Comparison of ENCODE assay signal across 8 cellular contexts in the genomic region with DNA sequence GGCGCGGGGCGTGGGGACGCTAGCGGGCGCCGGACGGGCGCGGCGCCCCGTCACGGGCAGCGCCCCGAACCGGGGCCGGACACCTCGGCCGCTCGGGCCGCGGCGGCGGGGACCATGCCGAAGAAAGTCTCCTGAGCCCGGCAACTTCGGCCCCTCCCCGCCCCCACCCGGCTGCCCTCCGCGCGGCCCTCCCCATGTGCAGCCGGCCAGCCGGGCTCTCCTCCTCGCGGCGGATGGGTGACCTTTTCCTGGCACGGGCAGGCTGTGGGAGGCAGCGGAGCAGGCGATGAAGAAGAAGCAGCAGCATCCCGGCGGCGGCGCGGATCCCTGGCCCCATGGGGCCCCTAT. TPM values are rescaled to one million over a fixed set of nuclear protein-coding genes. Genes with fewer than 3 reads are reported as not detected.
DNase-seq lines count a peak whose midpoint lies in the region; ATAC-seq and TF ChIP-seq lines count a peak whose summit lies in the region.

No MANE protein-coding gene starts in this region.

- no TSS peak for BruUV-seq in HCT116 (replicated peaks; lab: Mats Ljungman, UMichigan)

- intact Hi-C loops in HCT116 (cut with micrococcal nuclease) = loop anchor here (2.0 kb wide), 1 partner anchor 202 kb away; no protein-coding TSS in a partner anchor
- intact Hi-C loops in upper lobe of right lung (cut with DNase I) = loop anchor here (10.0 kb wide), 1 partner anchor 198 kb away; no protein-coding TSS in a partner anchor

- H3K9me2 ChIP-seq in HCT116 (ENCODE audit: insufficient read depth) = no peaks in the 10 kb centered on the region

- peaks cover 8 to 15% of the 10 kb centered on the region in 2 experiments for H3K4me1 ChIP-seq in HCT116 (ENCODE audit: control insufficient read depth in 1 of 2, insufficient read depth in 2 of 2, low read length in 2 of 2)
- peaks cover 7% of the 10 kb centered on the region for H3K4me1 ChIP-seq in mesodermal cell (ENCODE audit: control insufficient read depth, insufficient read depth, low read length, poor library complexity, severe bottlenecking)
- peaks cover 5% of the 10 kb centered on the region for H3K4me1 ChIP-seq in upper lobe of right lung

- no peak overlapping the region for H2AFZ ChIP-seq in HCT116 (ENCODE audit: low read depth, low read length, poor library complexity, severe bottlenecking)

- CTCF ChIA-PET in HCT116 (lab: Charles Lee) = no interaction called here

- H3K4me1 Mint-ChIP-seq in endothelial cell (ENCODE audit: unreplicated experiment) = peaks cover 40% of the 10 kb centered on the region

- no peaks in the 10 kb centered on the region for H3K9me3 ChIP-seq in HCT116 (ENCODE audit: control insufficient read depth in 1 of 2, insufficient read depth in 1 of 2, low read depth in 1 of 2, low read length in 2 of 2)
- no peaks in the 10 kb centered on the region for H3K9me3 ChIP-seq in mesodermal cell (ENCODE audit: control insufficient read depth, low read length)
- H3K9me3 ChIP-seq in upper lobe of right lung = no peaks in the 10 kb centered on the region

- no peak overlapping the region for H3K27ac Mint-ChIP-seq in endothelial cell (ENCODE audit: unreplicated experiment)

- TF ChIP-seq RAD21 in HCT116 (IDR thresholded peaks at IDR 0.05; ENCODE audit: low read depth) = no peak

- H3K4me3 ChIP-seq in HCT116 (replicated peaks in 1 of 2; ENCODE audit: low read depth in 1 of 2, low read length in 2 of 2) = peak overlapping the region; percentile 76 to 78
- peak overlapping the region; percentile 71 for H3K4me3 ChIP-seq in mesodermal cell (ENCODE audit: extremely low read depth, insufficient read depth, low read length, poor library complexity, severe bottlenecking)
- H3K4me3 ChIP-seq in upper lobe of right lung = peak overlapping the region; percentile 82

- DNase-seq in DMS53 (lab: John Stamatoyannopoulos, UW) = peak; percentile 64
- DNase-seq in HCT116 (ENCODE audit: low read depth, low spot score) = no peak
- peak; percentile 21 for DNase-seq in T follicular helper cell (ENCODE audit: low read depth)
- DNase-seq in endothelial cell (ENCODE audit: low spot score) = peak; percentile 57
- DNase-seq in upper lobe of right lung = peak; percentile 82
- DNase-seq in NCI-H128 (lab: John Stamatoyannopoulos, UW; ENCODE audit: unreplicated experiment) = no peak
- no peak for DNase-seq in inferior parietal cortex (ENCODE audit: extremely low spot score)

- peak overlapping the region; percentile 85 for H3K4me2 ChIP-seq in HCT116 (ENCODE audit: low read length)

- WGBS in mesodermal cell (ENCODE audit: insufficient coverage in 2 of 2), 2 experiments = 0% methylated on average over 12 to 37 of the region's 45 CpGs

- H3K36me3 ChIP-seq in HCT116 (ENCODE audit: control insufficient read depth in 1 of 2, insufficient read depth in 2 of 2, low read length in 2 of 2) = no peaks in the 10 kb centered on the region
- H3K36me3 ChIP-seq in mesodermal cell (ENCODE audit: control insufficient read depth, insufficient read depth, low read length) = no peaks in the 10 kb centered on the region
- no peaks in the 10 kb centered on the region for H3K36me3 ChIP-seq in upper lobe of right lung

- H3K9ac ChIP-seq in HCT116 (ENCODE audit: low read length) = peak overlapping the region; percentile 64

- peaks cover 5% of the 10 kb centered on the region for H3K27me3 Mint-ChIP-seq in endothelial cell (ENCODE audit: unreplicated experiment)

- TF ChIP-seq POLR2A in HCT116 (IDR thresholded peaks at IDR 0.05; ENCODE audit: borderline replicate concordance, extremely low read depth, insufficient read depth, insufficient read length) = no peak

- H4K20me1 ChIP-seq in HCT116 (ENCODE audit: insufficient read depth) = no peaks in the 10 kb centered on the region

- H3K27ac ChIP-seq in HCT116 (ENCODE audit: low read depth, low read length) (peak overlapping the region; percentile 73), mesodermal cell (ENCODE audit: low read depth, low read length, severe bottlenecking) (peak overlapping the region; percentile 80), upper lobe of right lung (peak overlapping the region; percentile 78)

- H3K27me3 ChIP-seq in HCT116 (ENCODE audit: insufficient read depth, low read length) (no peaks in the 10 kb centered on the region), upper lobe of right lung (no peaks in the 10 kb centered on the region)

- no peaks in the 10 kb centered on the region for H3K79me2 ChIP-seq in HCT116 (ENCODE audit: insufficient read depth, low read length)

- RAD21 ChIA-PET in HCT116 (lab: Charles Lee; ENCODE audit: low non-redundant PET in 1 of 2, low total read pairs in 2 of 2, uncharacterized antibody in 2 of 2, unreplicated experiment in 2 of 2) = no interaction called here

- H3K36me3 Mint-ChIP-seq in endothelial cell (ENCODE audit: low read depth, unreplicated experiment) = peaks cover 9% of the 10 kb centered on the region

- H3K9me3 Mint-ChIP-seq in endothelial cell (ENCODE audit: unreplicated experiment) = no peaks in the 10 kb centered on the region

- POLR2A ChIA-PET in HCT116 (lab: Charles Lee) = no interaction called here

- TF ChIP-seq CTCF in HCT116 (IDR thresholded peaks at IDR 0.05 in 2 of 3, conservative IDR thresholded peaks at IDR 0.05 in 1 of 3; ENCODE audit: borderline replicate concordance in 1 of 3, insufficient read depth in 1 of 3, low read depth in 2 of 3, low read length in 2 of 3) (no peak), endothelial cell (IDR thresholded peaks at IDR 0.05; ENCODE audit: unreplicated experiment) (no peak), upper lobe of right lung (IDR thresholded peaks at IDR 0.05) (no peak)

- peak overlapping the region; percentile 87 for H3K4me3 Mint-ChIP-seq in endothelial cell (ENCODE audit: unreplicated experiment)

- ATAC-seq in HCT116 (peak; percentile 46), upper lobe of right lung (peak; percentile 53)

TF ChIP-seq in HCT116, 20 proteins besides CTCF, POLR2A, EP300 and RAD21:
- TF ChIP-seq ZFX (IDR thresholded peaks at IDR 0.05) = peak; percentile 53; the same call in 1 of the 2 replicates
- TF ChIP-seq ZNF274 (IDR thresholded peaks at IDR 0.05; ENCODE audit: low read depth, low read length) = no peak

RNA-seq across cellular contexts. Expression of a gene that starts 0.3 kb away (rescaled TPM):
- total RNA-seq in HCT116 (2021; ENCODE audit: unreplicated experiment) (6.1 TPM), endothelial cell (ENCODE audit: unreplicated experiment) (23.2 TPM), upper lobe of right lung (11.8 TPM)
- 2.5 and 3.7 TPM in 2 replicates for polyA plus RNA-seq in HCT116 (2012)
- 13.5 TPM for polyA plus RNA-seq in mesodermal cell (2013, experiment 1 of 2)
- polyA plus RNA-seq in mesodermal cell (2013, experiment 2 of 2) = 12.2 TPM

Comparison
In these comparisons a context has a peak if more than half of its experiments do, and no peak if none do; other contexts are left out.
1. DNase-seq: peak in DMS53 (single experiment), T follicular helper cell (single experiment), endothelial cell (single experiment) and upper lobe of right lung (single experiment); none in HCT116 (single experiment), NCI-H128 (single experiment) and inferior parietal cortex (single experiment).
2. Peak in every context shown above with its lines, with median percentiles within 50 percentile points of each other: H3K27ac ChIP-seq and H3K4me3 ChIP-seq.